ENCODE assay signal across 9 cellular contexts in the genomic region with DNA sequence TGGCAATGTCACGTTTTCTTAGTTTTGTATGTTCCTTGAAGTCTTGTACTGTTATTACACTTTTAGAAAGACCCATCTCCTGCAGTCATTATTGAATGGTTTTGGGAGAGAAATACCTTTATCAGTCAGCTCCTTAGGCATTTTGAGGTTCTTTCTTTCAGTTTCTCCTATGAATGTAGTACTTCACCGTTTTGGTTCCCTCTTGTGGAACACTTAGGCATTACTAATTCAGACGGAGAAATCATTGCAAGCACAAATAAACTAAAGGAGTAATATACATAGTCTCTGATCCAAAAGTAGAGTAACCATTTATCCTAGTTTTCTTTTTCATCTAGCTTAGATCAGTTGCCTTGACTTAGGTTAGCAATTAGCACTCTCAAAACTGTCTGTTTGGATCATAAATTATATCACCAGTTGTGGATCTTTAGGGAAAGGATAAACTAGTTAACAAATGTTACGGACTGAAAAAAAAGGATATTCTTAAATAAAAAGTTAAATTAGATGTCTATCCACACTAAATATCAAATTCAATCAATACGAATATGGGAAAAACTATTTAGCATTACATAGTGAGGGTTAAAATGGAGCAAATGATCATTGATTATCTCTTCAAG.
DNase-seq lines count a peak whose midpoint lies in the region; ATAC-seq and TF ChIP-seq lines count a peak whose summit lies in the region.
"Had no signal": no experiment of that assay in that cellular context is flagged by ENCODE, and none has a peak within 500 bp of the region (broad histone marks: within the 10 kb centered on the region; RNA-seq: fewer than 3 reads in every experiment).

No MANE protein-coding gene starts in this region.

- DNase-seq in GM12865 (ENCODE audit: low read depth) = peak; percentile 18
- no peak for DNase-seq in kidney epithelial cell (ENCODE audit: low read depth)
- no peak for DNase-seq in hippocampal formation (lab: John Stamatoyannopoulos, UW)
- no peak for DNase-seq in 8988T
- DNase-seq in activated naive CD4-positive, alpha-beta T cell treated with anti-CD3 and anti-CD28 coated beads, Interleukin-2, amount 50 U/mL, for 72 hours (ENCODE audit: low spot score in 2 of 2) = no peak
- DNase-seq: pancreas had no signal

- H3K36me3 Mint-ChIP-seq in activated naive CD4-positive, alpha-beta T cell treated with anti-CD3 and anti-CD28 coated beads, Interleukin-2, amount 50 U/mL, for 72 hours = no peaks in the 10 kb centered on the region

- H3K9me3 ChIP-seq in OCI-LY3 (ENCODE audit: insufficient read depth, low read length) = no peaks in the 10 kb centered on the region
- H3K9me3 ChIP-seq: pancreas had no signal

- peak overlapping the region; percentile 68 for H3K4me2 ChIP-seq in OCI-LY3 (ENCODE audit: low read length)

- peaks cover 16% of the 10 kb centered on the region in 2 donors for H3K9me3 Mint-ChIP-seq in activated naive CD4-positive, alpha-beta T cell treated with anti-CD3 and anti-CD28 coated beads, Interleukin-2, amount 50 U/mL, for 72 hours

- H2AFZ ChIP-seq in OCI-LY3 (ENCODE audit: low read depth, low read length) = peak overlapping the region; percentile 96

- H3K9ac ChIP-seq in OCI-LY3 (ENCODE audit: low read length) = peak overlapping the region; percentile 18; the same call in 1 of the 2 replicates

- H3K36me3 ChIP-seq in OCI-LY3 (replicated peaks; ENCODE audit: low read depth, low read length) (no peaks in the 10 kb centered on the region), kidney epithelial cell (ENCODE audit: control insufficient read depth, insufficient read depth, low read length) (no peaks in the 10 kb centered on the region)
- H3K36me3 ChIP-seq: pancreas had no signal

- ATAC-seq in HG03045 (IDR thresholded peaks at IDR 0.05; ENCODE audit: unreplicated experiment) (peak; percentile 73), GM19452 (IDR thresholded peaks at IDR 0.05; ENCODE audit: unreplicated experiment) (no peak)
- no peak for ATAC-seq in activated naive CD4-positive, alpha-beta T cell treated with anti-CD3 and anti-CD28 coated beads, Interleukin-2, amount 50 U/mL, for 72 hours

- H3K27ac Mint-ChIP-seq in activated naive CD4-positive, alpha-beta T cell treated with anti-CD3 and anti-CD28 coated beads, Interleukin-2, amount 50 U/mL, for 72 hours = no peak overlapping the region

- H3K27ac ChIP-seq in OCI-LY3 (ENCODE audit: low read length) = no peak overlapping the region
- H3K27ac ChIP-seq: pancreas had no signal

- H4K20me1 ChIP-seq in OCI-LY3 (ENCODE audit: insufficient read depth, low read length) = no peaks in the 10 kb centered on the region

- H3K27me3 ChIP-seq in OCI-LY3 (ENCODE audit: low read depth, low read length) (no peaks in the 10 kb centered on the region), kidney epithelial cell (ENCODE audit: control insufficient read depth, insufficient read depth, low read length) (no peaks in the 10 kb centered on the region)
- H3K27me3 ChIP-seq: pancreas had no signal

- H3K79me2 ChIP-seq in OCI-LY3 (ENCODE audit: low read length) = no peaks in the 10 kb centered on the region

- H3K4me3 ChIP-seq in GM12865 (ENCODE audit: low read depth, low read length) (no peak overlapping the region), OCI-LY3 (ENCODE audit: low read length) (peak overlapping the region; percentile 67), kidney epithelial cell (ENCODE audit: low read depth, low read length) (no peak overlapping the region)
- H3K4me3 ChIP-seq: pancreas had no signal

- peak; percentile 18 for TF ChIP-seq CTCF in GM12865 (IDR thresholded peaks at IDR 0.05; ENCODE audit: insufficient read depth, low read depth, low read length, missing control alignments)
- TF ChIP-seq CTCF in OCI-LY3 (IDR thresholded peaks at IDR 0.05; ENCODE audit: low read depth, low read length) = peak; percentile 73
- peak; percentile 13 for TF ChIP-seq CTCF in kidney epithelial cell (IDR thresholded peaks at IDR 0.05; ENCODE audit: insufficient read depth, low read length, poor library complexity, severe bottlenecking)

- H3K4me1 ChIP-seq in OCI-LY3 (ENCODE audit: low read length) = peaks cover 4% of the 10 kb centered on the region; the same call in 1 of the 2 replicates
- H3K4me1 ChIP-seq: pancreas had no signal

Comparison
In these comparisons a context has a peak if more than half of its experiments do, and no peak if none do; other contexts are left out.
1. CTCF ChIP-seq: peak in every context shown above with its lines; median percentile 73 in OCI-LY3; 18 in GM12865; 13 in kidney epithelial cell.